In genomic region chr12:31749024-31749704, GRCh38 we compare ENCODE assay signal across 8 cellular contexts.
DNase-seq lines count a peak whose midpoint lies in the region; ATAC-seq and TF ChIP-seq lines count a peak whose summit lies in the region.

No MANE protein-coding gene starts in this region.

- peaks cover 0 to 25% (median 0%) of the 10 kb centered on the region in 11 experiments; a peak in 6 of 22 replicates for H3K36me3 ChIP-seq in BLaER1 treated with 17β-estradiol and CSF1 and Interleukin-3, amounts not matched to agents 10 nM and 100 nM
- no peaks in the 10 kb centered on the region for H3K36me3 ChIP-seq in parathyroid adenoma (ENCODE audit: control insufficient read depth, insufficient read depth, low read length)

- peak overlapping the region; percentile 16 for H2AFZ ChIP-seq in parathyroid adenoma

- TF ChIP-seq CTCF in parathyroid adenoma (IDR thresholded peaks at IDR 0.05), result no peak

- H3K27ac ChIP-seq in BLaER1 treated with 17β-estradiol and CSF1 and Interleukin-3, amounts not matched to agents 10 nM and 100 nM, result peak overlapping the region; percentile 89 to 98 (median 93)
- peak overlapping the region; percentile 94 for H3K27ac ChIP-seq in parathyroid adenoma

- no peaks in the 10 kb centered on the region for H3K79me2 ChIP-seq in parathyroid adenoma

- peak overlapping the region in 10 of 11 experiments; percentile 31 to 68 (median 58); a peak in 16 of 22 replicates for H3K9ac ChIP-seq in BLaER1 treated with 17β-estradiol and CSF1 and Interleukin-3, amounts not matched to agents 10 nM and 100 nM
- H3K9ac ChIP-seq in parathyroid adenoma, result no peak overlapping the region

- peak overlapping the region in 6 of 10 experiments; percentile 3 to 38 (median 22); a peak in 4 of 20 replicates for H3K4me3 ChIP-seq in BLaER1 treated with 17β-estradiol and CSF1 and Interleukin-3, amounts not matched to agents 10 nM and 100 nM
- H3K4me3 ChIP-seq in parathyroid adenoma (ENCODE audit: low read depth, low read length), result peak overlapping the region; percentile 17

- peak overlapping the region in 9 of 11 experiments; percentile 0 to 61 (median 19); a peak in 14 of 22 replicates for H3K4me2 ChIP-seq in BLaER1 treated with 17β-estradiol and CSF1 and Interleukin-3, amounts not matched to agents 10 nM and 100 nM
- peak overlapping the region; percentile 19 for H3K4me2 ChIP-seq in parathyroid adenoma (ENCODE audit: low read length)

- H3K4me1 ChIP-seq in BLaER1 treated with 17β-estradiol and CSF1 and Interleukin-3, amounts not matched to agents 10 nM and 100 nM, result peaks cover 24 to 93% (median 43%) of the 10 kb centered on the region in 10 experiments
- H3K4me1 ChIP-seq in parathyroid adenoma, result peaks cover 48% of the 10 kb centered on the region

- peak; percentile 95 for DNase-seq in NCI-H226
- DNase-seq in activated CD4-positive, alpha-beta T cell treated with anti-CD3 and anti-CD28 coated beads, Interleukin-2, amount 50 U/mL, for 4 hours, result peak; percentile 49 to 62
- peak; percentile 83 for DNase-seq in fibroblast of gingiva (ENCODE audit: low read depth)
- DNase-seq in NCI-H1694 (lab: John Stamatoyannopoulos, UW), result no peak

- no peaks in the 10 kb centered on the region for H4K20me1 ChIP-seq in BLaER1 treated with 17β-estradiol and CSF1 and Interleukin-3, amounts not matched to agents 10 nM and 100 nM

- H3K9me3 ChIP-seq in BLaER1 treated with 17β-estradiol and CSF1 and Interleukin-3, amounts not matched to agents 10 nM and 100 nM (replicated peaks in 1 of 11), result peaks cover 16 to 97% (median 65%) of the 10 kb centered on the region in 11 experiments
- H3K9me3 ChIP-seq in parathyroid adenoma (ENCODE audit: control insufficient read depth, low read length), result no peaks in the 10 kb centered on the region

- no peaks in the 10 kb centered on the region for H3K27me3 ChIP-seq in BLaER1 treated with 17β-estradiol and CSF1 and Interleukin-3, amounts not matched to agents 10 nM and 100 nM
- no peaks in the 10 kb centered on the region for H3K27me3 ChIP-seq in parathyroid adenoma (ENCODE audit: control insufficient read depth, insufficient read depth, low read length)

- ATAC-seq in GM19324 (IDR thresholded peaks at IDR 0.05; ENCODE audit: low FRiP score, unreplicated experiment) (peak; percentile 81), HG03378 (IDR thresholded peaks at IDR 0.05; ENCODE audit: unreplicated experiment) (peak; percentile 83)
